2 cellular contexts compared by ENCODE assay signal in genomic region chr22:39317756-39318506, GRCh38.
TF ChIP-seq lines count a peak whose summit lies in the region.

No MANE protein-coding gene starts in this region.

TF ChIP-seq in SK-N-SH, 30 proteins besides CTCF, POLR2A, EP300 and RAD21 (continued from another document):
- TF ChIP-seq USF1 (IDR thresholded peaks at IDR 0.05; ENCODE audit: borderline replicate concordance, low read depth): no peak
- no peak for TF ChIP-seq USF2 (IDR thresholded peaks at IDR 0.05; ENCODE audit: borderline replicate concordance, low read depth, low read length)
- TF ChIP-seq NRF1 (IDR thresholded peaks at IDR 0.05; ENCODE audit: low read depth, low read length): no peak

TF ChIP-seq in SK-N-SH treated with all-trans-retinoic acid at 6 μM for 48 hours, 23 proteins besides CTCF, POLR2A, EP300 and RAD21 (continued from another document):
- TF ChIP-seq CSRNP3 (CRISPR knock-in tag; IDR thresholded peaks at IDR 0.05) (no peak), ZNF8 (CRISPR knock-in tag; IDR thresholded peaks at IDR 0.05) (no peak), SNAI2 (CRISPR knock-in tag; IDR thresholded peaks at IDR 0.05) (no peak), PATZ1 (CRISPR knock-in tag; IDR thresholded peaks at IDR 0.05; ENCODE audit: borderline replicate concordance) (no peak), GLIS3 (CRISPR knock-in tag; IDR thresholded peaks at IDR 0.05) (no peak), ISL1 (CRISPR knock-in tag; IDR thresholded peaks at IDR 0.05) (no peak)
